In the genomic region with DNA sequence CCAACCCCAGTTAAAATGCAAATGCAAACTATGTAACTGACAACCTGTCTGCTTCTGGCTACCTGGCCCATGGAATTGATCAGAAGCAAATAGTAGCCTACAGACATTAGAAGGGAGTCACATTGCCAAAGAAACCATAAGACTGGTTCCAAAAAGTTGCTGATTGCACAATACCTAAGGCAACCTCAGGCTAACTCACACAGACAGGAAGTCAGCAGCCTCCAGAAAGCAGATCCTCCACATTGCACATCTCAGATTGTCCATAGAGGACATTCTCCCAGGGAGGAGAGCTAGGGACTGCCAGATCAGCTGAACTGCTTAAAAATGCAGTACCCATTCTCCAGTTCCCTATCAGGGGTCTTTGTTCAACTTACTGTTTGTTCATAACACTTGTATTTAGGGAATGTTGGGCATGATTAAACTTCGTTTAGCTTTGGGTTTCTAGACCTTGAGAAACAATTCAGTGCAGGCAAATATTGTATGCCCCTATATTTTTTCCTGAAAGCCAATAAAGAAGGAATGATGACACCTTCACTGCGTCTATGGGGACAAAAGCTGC, we compare ENCODE assay signal across 2 cellular contexts.
TF ChIP-seq lines count a peak whose summit lies in the region.

No MANE protein-coding gene starts in this region.

TF ChIP-seq in K562, 482 proteins besides CTCF, POLR2A, EP300 and RAD21:
- no peak for TF ChIP-seq ESRRA (IDR thresholded peaks at IDR 0.05; ENCODE audit: borderline replicate concordance, low read depth)
- no peak for TF ChIP-seq RCOR1 (IDR thresholded peaks at IDR 0.05; ENCODE audit: borderline replicate concordance in 1 of 2, low read depth in 2 of 2, low read length in 2 of 2)
- TF ChIP-seq CEBPB (tag; IDR thresholded peaks at IDR 0.05) = peak; percentile 88
- TF ChIP-seq HMG20B (CRISPR knock-in tag; IDR thresholded peaks at IDR 0.05) = no peak
- TF ChIP-seq E2F3 (CRISPR knock-in tag; IDR thresholded peaks at IDR 0.05) = no peak
- TF ChIP-seq NBN (IDR thresholded peaks at IDR 0.05; ENCODE audit: low read depth) = no peak
- TF ChIP-seq, protein P1, sequence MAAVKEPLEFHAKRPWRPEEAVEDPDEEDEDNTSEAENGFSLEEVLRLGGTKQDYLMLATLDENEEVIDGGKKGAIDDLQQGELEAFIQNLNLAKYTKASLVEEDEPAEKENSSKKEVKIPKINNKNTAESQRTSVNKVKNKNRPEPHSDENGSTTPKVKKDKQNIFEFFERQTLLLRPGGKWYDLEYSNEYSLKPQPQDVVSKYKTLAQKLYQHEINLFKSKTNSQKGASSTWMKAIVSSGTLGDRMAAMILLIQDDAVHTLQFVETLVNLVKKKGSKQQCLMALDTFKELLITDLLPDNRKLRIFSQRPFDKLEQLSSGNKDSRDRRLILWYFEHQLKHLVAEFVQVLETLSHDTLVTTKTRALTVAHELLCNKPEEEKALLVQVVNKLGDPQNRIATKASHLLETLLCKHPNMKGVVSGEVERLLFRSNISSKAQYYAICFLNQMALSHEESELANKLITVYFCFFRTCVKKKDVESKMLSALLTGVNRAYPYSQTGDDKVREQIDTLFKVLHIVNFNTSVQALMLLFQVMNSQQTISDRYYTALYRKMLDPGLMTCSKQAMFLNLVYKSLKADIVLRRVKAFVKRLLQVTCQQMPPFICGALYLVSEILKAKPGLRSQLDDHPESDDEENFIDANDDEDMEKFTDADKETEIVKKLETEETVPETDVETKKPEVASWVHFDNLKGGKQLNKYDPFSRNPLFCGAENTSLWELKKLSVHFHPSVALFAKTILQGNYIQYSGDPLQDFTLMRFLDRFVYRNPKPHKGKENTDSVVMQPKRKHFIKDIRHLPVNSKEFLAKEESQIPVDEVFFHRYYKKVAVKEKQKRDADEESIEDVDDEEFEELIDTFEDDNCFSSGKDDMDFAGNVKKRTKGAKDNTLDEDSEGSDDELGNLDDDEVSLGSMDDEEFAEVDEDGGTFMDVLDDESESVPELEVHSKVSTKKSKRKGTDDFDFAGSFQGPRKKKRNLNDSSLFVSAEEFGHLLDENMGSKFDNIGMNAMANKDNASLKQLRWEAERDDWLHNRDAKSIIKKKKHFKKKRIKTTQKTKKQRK (IDR thresholded peaks at IDR 0.05; ENCODE audit: borderline replicate concordance, low read depth, low read length) = no peak
- no peak for TF ChIP-seq CEBPG (CRISPR knock-in tag; IDR thresholded peaks at IDR 0.05)
- TF ChIP-seq CEBPG (tag; conservative IDR thresholded peaks at IDR 0.05 in 1 of 2, IDR thresholded peaks at IDR 0.05 in 1 of 2) = peak; percentile 77 to 89

TF ChIP-seq in HepG2, 621 proteins besides CTCF, POLR2A, EP300 and RAD21:
- TF ChIP-seq CEBPG (CRISPR knock-in tag; IDR thresholded peaks at IDR 0.05) (0 out of 2 replicates have a peak, but pooled peaks have one; percentile 19), ZBTB20 (CRISPR knock-in tag; IDR thresholded peaks at IDR 0.05; ENCODE audit: borderline replicate concordance, low read depth) (no peak), CEBPB (IDR thresholded peaks at IDR 0.05; ENCODE audit: borderline replicate concordance, low read depth, low read length) (peak; percentile 70)
